Comparison of ENCODE assay signal across 8 cellular contexts in genomic region chr12:133080619-133081407, GRCh38. TPM values are rescaled to one million over a fixed set of nuclear protein-coding genes. Genes with fewer than 3 reads are reported as not detected.
A peak's percentile ranks its signal among the peaks of the same experiment; 100 is the strongest.
DNase-seq lines count a peak whose midpoint lies in the region; ATAC-seq and TF ChIP-seq lines count a peak whose summit lies in the region.

Gene ZNF140 (plus strand): TSS chr12:133080923. CDS start chr12:133081321, 398 bp downstream.

- H3K4me3 ChIP-seq in adrenal gland (peak within 1 kb of the TSS; percentile 81 to 97 (median 90)), heart right ventricle (peak within 1 kb of the TSS; percentile 74 to 97 (median 80)), upper lobe of right lung (peak within 1 kb of the TSS; percentile 90)

- TF ChIP-seq POLR2A in adrenal gland (IDR thresholded peaks at IDR 0.05), result peak; percentile 64 to 76

- peaks cover 0 to 53% (median 5%) of the 10 kb centered on the region in 3 donors for H3K9me3 ChIP-seq in adrenal gland (replicated peaks in 1 of 3)
- peaks cover 0 to 88% (median 71%) of the 10 kb centered on the region in 11 donors for H3K9me3 ChIP-seq in heart right ventricle
- H3K9me3 ChIP-seq in upper lobe of right lung, result peaks cover 76% of the 10 kb centered on the region

- CTCF ChIA-PET in HEK293T (lab: Yijun Ruan, JAX), result no interaction called here

- H3K27me3 ChIP-seq in adrenal gland, result no peaks in the 10 kb centered on the region
- no peaks in the 10 kb centered on the region for H3K27me3 ChIP-seq in heart right ventricle
- H3K27me3 ChIP-seq in upper lobe of right lung, result no peaks in the 10 kb centered on the region

- peak within 1 kb of the TSS; percentile 90 to 100 (median 98) for H3K27ac ChIP-seq in adrenal gland
- peak within 1 kb of the TSS; percentile 93 to 99 (median 96) for H3K27ac ChIP-seq in heart right ventricle
- peak within 1 kb of the TSS; percentile 96 for H3K27ac ChIP-seq in upper lobe of right lung

- TF ChIP-seq CTCF in GM10266 (IDR thresholded peaks at IDR 0.05; ENCODE audit: control insufficient read depth, insufficient read depth, low read depth, missing control alignments) (peak; percentile 7), adrenal gland (IDR thresholded peaks at IDR 0.05) (peak in 4 of 6 experiments; percentile 43 to 59 (median 48)), heart right ventricle (IDR thresholded peaks at IDR 0.05) (peak; percentile 4 to 44 (median 22)), upper lobe of right lung (IDR thresholded peaks at IDR 0.05) (peak; percentile 46)

- WGBS in adrenal gland, 4 donors, result 0 to 2% (median 1%) methylated on average over 11 to 60 of the region's 60 CpGs
- 0% methylated on average over 58 to 60 of the region's 60 CpGs for WGBS in heart right ventricle, 2 donors

- H3K36me3 ChIP-seq in adrenal gland (replicated peaks in 1 of 2) (peaks cover 0 to 28% of the 10 kb centered on the region in 2 donors), heart right ventricle (peaks cover 0 to 43% (median 36%) of the 10 kb centered on the region in 9 donors), upper lobe of right lung (peaks cover 30% of the 10 kb centered on the region)

- peak; percentile 84 to 94 (median 87) for ATAC-seq in heart right ventricle
- peak; percentile 88 for ATAC-seq in upper lobe of right lung

- DNase-seq in GM10266 (ENCODE audit: extremely low spot score) (peak; percentile 85), HEK293T (ENCODE audit: extremely low spot score) (peak; percentile 85), NAMALWA (ENCODE audit: low spot score) (peak; percentile 96), SKM-1 treated with dmso at 0.1 percent for 144 hours (lab: John Stamatoyannopoulos, UW; ENCODE audit: unreplicated experiment) (peak; percentile 64), adrenal gland (peak; percentile 95 to 99 (median 97)), heart right ventricle (peak; percentile 95 to 97), posterior cingulate gyrus (peak; percentile 94 to 100 (median 98)), upper lobe of right lung (peak; percentile 97)

- POLR2A ChIA-PET in HEK293T (lab: Yijun Ruan, JAX), result interaction anchor here (1.0 to 2.4 kb wide), 5 partner anchors 43 to 193 kb away, joined by 3 to 7 read pairs (median 4); partner anchors contain the start of genes CHFR, ZNF10, ZNF268 and ZNF891

- intact Hi-C loops in adrenal gland (cut with DNase I), result no loop called here
- intact Hi-C loops in heart right ventricle (cut with DNase I), result loop anchor here in 7 of 10 donors (1.0 to 5.0 kb wide), 9 partner anchors 44 to 100 kb away; partner anchors contain the start of genes ZNF10 (in 5 of the 7), ZNF84 (in 5 of the 7), ZNF891 (in 5 of the 7) and ZNF26 (in 3 of the 7)
- intact Hi-C loops in posterior cingulate gyrus (cut with DNase I), result loop anchor here (1.0 to 5.0 kb wide), 4 partner anchors 44 to 100 kb away; partner anchors contain the start of genes ZNF10, ZNF26, ZNF268 and ZNF84
- intact Hi-C loops in upper lobe of right lung (cut with DNase I), result no loop called here

- H3K4me1 ChIP-seq in adrenal gland (replicated peaks in 1 of 2), result peaks cover 6 to 13% of the 10 kb centered on the region in 2 donors
- peaks cover 0 to 18% (median 11%) of the 10 kb centered on the region in 9 donors for H3K4me1 ChIP-seq in heart right ventricle
- peaks cover 7% of the 10 kb centered on the region for H3K4me1 ChIP-seq in upper lobe of right lung

TF ChIP-seq in HEK293T, 16 proteins besides CTCF, POLR2A, EP300 and RAD21:
- TF ChIP-seq BHLHE40 (IDR thresholded peaks at IDR 0.05; ENCODE audit: borderline replicate concordance) (no peak), HDGF (IDR thresholded peaks at IDR 0.05; ENCODE audit: borderline replicate concordance) (no peak), L3MBTL2 (conservative IDR thresholded peaks at IDR 0.05) (peak; percentile 79), NFRKB (IDR thresholded peaks at IDR 0.05) (no peak), FOXM1 (IDR thresholded peaks at IDR 0.05; ENCODE audit: borderline replicate concordance) (peak; percentile 81; the same call in 1 of the 2 replicates)

RNA-seq across cellular contexts. Expression of gene ZNF140, which starts in this region (rescaled TPM):
- 10 to 100 TPM in 6 of 8 donors, 1 to 10 TPM in 2; 6.5 to 21.8 (median 16.5) TPM for total RNA-seq in adrenal gland
- 10 to 100 TPM; 24.8 to 37.3 (median 26.2) TPM for polyA plus RNA-seq in adrenal gland
- total RNA-seq in heart right ventricle, result 10 to 100 TPM in 2 of 10 donors, 1 to 10 TPM in 8; 6.8 to 10.5 (median 9.1) TPM
- 10 to 100 TPM in 1 of 2 donors, 1 to 10 TPM in 1; 8.6 to 11.9 TPM for polyA plus RNA-seq in heart right ventricle
- total RNA-seq in upper lobe of right lung, result 15.7 TPM

Comparison
In these comparisons a context has a peak if more than half of its experiments do, and no peak if none do; other contexts are left out.
1. Peak in every context shown above with its lines: DNase-seq, ATAC-seq, H3K4me3 ChIP-seq and H3K27ac ChIP-seq.
2. intact Hi-C loops: an anchor here in heart right ventricle (1.0 to 5.0 kb wide) and posterior cingulate gyrus (1.0 to 5.0 kb wide); none called in adrenal gland and upper lobe of right lung.